ENCODE assay signal across 8 cellular contexts in genomic region chr16:11251525-11252481, GRCh38. TPM values are rescaled to one million over a fixed set of nuclear protein-coding genes. Genes with fewer than 3 reads are reported as not detected.
DNase-seq lines count a peak whose midpoint lies in the region; ATAC-seq and TF ChIP-seq lines count a peak whose summit lies in the region.

No MANE protein-coding gene starts in this region.

- H3K27me3 Mint-ChIP-seq in immature natural killer cell (ENCODE audit: low read depth in 3 of 3): peaks cover 10 to 22% (median 15%) of the 10 kb centered on the region in 3 donors
- H3K27me3 Mint-ChIP-seq in stimulated activated memory B cell treated with anti-CD40 and anti-IgM and Interleukin-4, amounts not matched to agents 10 μg/mL and 1 μg/mL and 100 μg/mL, for 72 hours: no peaks in the 10 kb centered on the region

- H2BK5ac ChIP-seq in IMR-90 (ENCODE audit: low read depth, low read length, poor library complexity, severe bottlenecking): peak overlapping the region; percentile 22

- peak; percentile 91 for DNase-seq in IMR-90
- DNase-seq in activated T-cell treated with anti-CD3 and anti-CD28 coated beads for 24 hours (ENCODE audit: low read depth): peak; percentile 75
- DNase-seq in immature natural killer cell: peak; percentile 69 to 81 (median 76)
- DNase-seq in Right ventricle myocardium superior: no peak
- DNase-seq in NCI-H446 (lab: John Stamatoyannopoulos, UW): no peak
- DNase-seq in NCI-H226: no peak

- peak overlapping the region; percentile 12 for H2AK9ac ChIP-seq in IMR-90 (replicated peaks; ENCODE audit: low read depth, low read length, poor library complexity)

- H4K91ac ChIP-seq in IMR-90 (ENCODE audit: insufficient read depth, low read depth, low read length): peak overlapping the region; percentile 60

- in situ Hi-C loops in IMR-90 (cut with MboI; ENCODE audit: low sequenced_read_pairs): loop anchor here (5.0 kb wide), 2 partner anchors 150 to 285 kb away; no protein-coding TSS in a partner anchor

- H3K4me1 Mint-ChIP-seq in immature natural killer cell: peaks cover 34 to 37% of the 10 kb centered on the region in 2 donors
- H3K4me1 Mint-ChIP-seq in stimulated activated memory B cell treated with anti-CD40 and anti-IgM and Interleukin-4, amounts not matched to agents 10 μg/mL and 1 μg/mL and 100 μg/mL, for 72 hours: peaks cover 53% of the 10 kb centered on the region

- peak overlapping the region; percentile 33 for H2AFZ ChIP-seq in IMR-90 (replicated peaks; ENCODE audit: low read length, poor library complexity)

- H3K9me1 ChIP-seq in IMR-90 (ENCODE audit: insufficient read depth, low read length): peaks cover 9% of the 10 kb centered on the region; the same call in 1 of the 2 replicates

- H3K79me1 ChIP-seq in IMR-90 (ENCODE audit: low read depth in 1 of 2, low read length in 2 of 2): peaks cover 14 to 34% of the 10 kb centered on the region in 2 experiments; a peak in 3 of 4 replicates

- H3K9me3 Mint-ChIP-seq in immature natural killer cell: no peaks in the 10 kb centered on the region
- H3K9me3 Mint-ChIP-seq in stimulated activated memory B cell treated with anti-CD40 and anti-IgM and Interleukin-4, amounts not matched to agents 10 μg/mL and 1 μg/mL and 100 μg/mL, for 72 hours: no peaks in the 10 kb centered on the region

- H3K36me3 ChIP-seq in IMR-90 (ENCODE audit: control insufficient read depth, insufficient read depth, low read length): peaks cover 31% of the 10 kb centered on the region

- TF ChIP-seq RAD21 in IMR-90 (IDR thresholded peaks at IDR 0.05; ENCODE audit: low read length): 0 out of 2 replicates have a peak, but pooled peaks have one; percentile 9

- H2AK5ac ChIP-seq in IMR-90 (ENCODE audit: low read depth, low read length): peak overlapping the region; percentile 52

- H3K4me3 Mint-ChIP-seq in immature natural killer cell: peak overlapping the region; percentile 67 to 84 (median 76)
- H3K4me3 Mint-ChIP-seq in stimulated activated memory B cell treated with anti-CD40 and anti-IgM and Interleukin-4, amounts not matched to agents 10 μg/mL and 1 μg/mL and 100 μg/mL, for 72 hours: peak overlapping the region; percentile 89

- dilution Hi-C loops in IMR-90 (cut with HindIII; ENCODE audit: low sequenced_read_pairs, unreplicated experiment): no loop called here

- H3K4me1 ChIP-seq in IMR-90 (ENCODE audit: control insufficient read depth, insufficient read depth, low read length): peaks cover 12% of the 10 kb centered on the region

- H4K5ac ChIP-seq in IMR-90 (ENCODE audit: low read depth, low read length): peak overlapping the region; percentile 24; the same call in 1 of the 2 replicates

- no peaks in the 10 kb centered on the region for H3K9me3 ChIP-seq in IMR-90 (ENCODE audit: control insufficient read depth, insufficient read depth, low read length)

- peak overlapping the region; percentile 82 for H3K4me2 ChIP-seq in IMR-90 (ENCODE audit: low read depth, low read length)

- POLR2A ChIA-PET in IMR-90 (lab: Charles Lee; ENCODE audit: unreplicated experiment): interaction anchor here (0.5 to 1.0 kb wide), 2 partner anchors 147 to 320 kb away, joined by 5 to 10 read pairs; no protein-coding TSS in a partner anchor

- WGBS in IMR-90 (ENCODE audit: extremely low coverage in 2 of 2, insufficient read length in 1 of 2), 2 experiments: 100% methylated on average over 1 of the region's 18 CpGs; no CpG with 5 or more reads in 1 of the 2 experiments

- H3K27ac ChIP-seq in IMR-90 (ENCODE audit: insufficient read depth, low read length): peak overlapping the region; percentile 81; the same call in 1 of the 2 replicates

- no peaks in the 10 kb centered on the region for H3K27me3 ChIP-seq in IMR-90 (ENCODE audit: control insufficient read depth, insufficient read depth, low read length)

- no peak overlapping the region for H2BK120ac ChIP-seq in IMR-90 (ENCODE audit: low read depth, low read length)

- H3K27ac Mint-ChIP-seq in immature natural killer cell: peak overlapping the region; percentile 88 to 98 (median 92)
- H3K27ac Mint-ChIP-seq in stimulated activated memory B cell treated with anti-CD40 and anti-IgM and Interleukin-4, amounts not matched to agents 10 μg/mL and 1 μg/mL and 100 μg/mL, for 72 hours: peak overlapping the region; percentile 67

- peaks cover 3 to 5% (median 4%) of the 10 kb centered on the region in 3 donors for H3K36me3 Mint-ChIP-seq in immature natural killer cell
- H3K36me3 Mint-ChIP-seq in stimulated activated memory B cell treated with anti-CD40 and anti-IgM and Interleukin-4, amounts not matched to agents 10 μg/mL and 1 μg/mL and 100 μg/mL, for 72 hours: peaks cover 46% of the 10 kb centered on the region

- H3K23ac ChIP-seq in IMR-90 (ENCODE audit: low read depth, low read length): peak overlapping the region; percentile 68; the same call in 1 of the 2 replicates

- CTCF ChIA-PET in IMR-90 (lab: Yijun Ruan, JAX): interaction anchor here (1.1 kb wide), 1 partner anchor 34 kb away, joined by 3 read pairs; no protein-coding TSS in a partner anchor

- TF ChIP-seq CTCF in IMR-90 (conservative IDR thresholded peaks at IDR 0.05; ENCODE audit: low read depth, low read length): no peak

- peak; percentile 60 for TF ChIP-seq POLR2A in IMR-90 (IDR thresholded peaks at IDR 0.05; ENCODE audit: low read depth, low read length)

- H2BK15ac ChIP-seq in IMR-90 (ENCODE audit: low read depth, low read length): no peak overlapping the region

- H3K18ac ChIP-seq in IMR-90 (ENCODE audit: low read depth, low read length): peak overlapping the region; percentile 24; the same call in 1 of the 2 replicates

- no TSS peak for BruUV-seq in IMR-90 (replicated peaks; lab: Mats Ljungman, UMichigan)

- H3K9ac ChIP-seq in IMR-90 (ENCODE audit: low read depth, low read length): peak overlapping the region; percentile 91; the same call in 1 of the 2 replicates

- H2BK20ac ChIP-seq in IMR-90 (ENCODE audit: low read depth, low read length): peak overlapping the region; percentile 10; the same call in 1 of the 2 replicates

- ATAC-seq in IMR-90 (ENCODE audit: low read depth): no peak
- ATAC-seq in stimulated activated memory B cell treated with anti-CD40 and anti-IgM and Interleukin-4, amounts not matched to agents 10 μg/mL and 1 μg/mL and 100 μg/mL, for 72 hours: peak; percentile 0
- ATAC-seq in Right ventricle myocardium superior (ENCODE audit: poor library complexity): no peak
- ATAC-seq in HG02759 (IDR thresholded peaks at IDR 0.05; ENCODE audit: unreplicated experiment): no peak

- H3K14ac ChIP-seq in IMR-90 (replicated peaks; ENCODE audit: low read depth, low read length): peak overlapping the region; percentile 41

- intact Hi-C loops in IMR-90 (cut with micrococcal nuclease): loop anchor here (5.0 to 10.0 kb wide), 3 partner anchors 117 to 220 kb away; no protein-coding TSS in a partner anchor
- intact Hi-C loops in Right ventricle myocardium superior (cut with DNase I): no loop called here

- no peak overlapping the region for H3K56ac ChIP-seq in IMR-90 (ENCODE audit: extremely low read depth, insufficient read depth, low read length)

- H3K4me3 ChIP-seq in IMR-90 (ENCODE audit: insufficient read depth, low read depth, low read length): peak overlapping the region; percentile 87; the same call in 1 of the 2 replicates

- peak overlapping the region; percentile 47 to 48; a peak in 2 of 4 replicates for H4K8ac ChIP-seq in IMR-90 (ENCODE audit: low read depth in 2 of 2, low read length in 2 of 2)

- peaks cover 52% of the 10 kb centered on the region for H4K20me1 ChIP-seq in IMR-90 (ENCODE audit: insufficient read depth, low read length)

- H3K4ac ChIP-seq in IMR-90 (ENCODE audit: low read depth, low read length): peak overlapping the region; percentile 14

TF ChIP-seq in IMR-90, 13 proteins besides CTCF, POLR2A, EP300 and RAD21 (continues in another document):
- TF ChIP-seq BHLHE40 (IDR thresholded peaks at IDR 0.05; ENCODE audit: low read depth, low read length): no peak; the same call in 1 of the 2 replicates
- TF ChIP-seq MAFK (IDR thresholded peaks at IDR 0.05; ENCODE audit: low read depth, low read length): no peak
- TF ChIP-seq CHD1 (IDR thresholded peaks at IDR 0.05; ENCODE audit: low read depth, low read length): peak; percentile 80; the same call in 1 of the 2 replicates

RNA-seq across cellular contexts. Expression of gene SOCS1, which starts 4.2 kb away (rescaled TPM):
- total RNA-seq in IMR-90 (2012; rRNA removed) (2.0 and 2.2 TPM in 2 replicates), Right ventricle myocardium superior (3.7 TPM)
- polyA plus RNA-seq in IMR-90 (2012; rRNA removed) (19.9 and 22.0 TPM in 2 replicates), immature natural killer cell (10 to 100 TPM; 14.0 to 24.4 (median 14.5) TPM)
- polyA plus RNA-seq in IMR-90 (2012; cell fraction: cytosol; rRNA removed): 42.9 and 94.9 TPM in 2 replicates
- 109 and 179 TPM in 2 replicates for polyA plus RNA-seq in IMR-90 (2012; cell fraction: nucleus; rRNA removed; ENCODE audit: low replicate concordance)

RNA-seq across cellular contexts. Expression of gene TNP2, which starts 17.3 kb away (rescaled TPM):
- total RNA-seq in IMR-90 (2012; rRNA removed) (not detected in 2 replicates), Right ventricle myocardium superior (not detected)
- polyA plus RNA-seq in IMR-90 (2012; rRNA removed) (not detected in 2 replicates), immature natural killer cell (not detected)
- polyA plus RNA-seq in IMR-90 (2012; cell fraction: cytosol; rRNA removed): not detected in 2 replicates
- not detected in 2 replicates for polyA plus RNA-seq in IMR-90 (2012; cell fraction: nucleus; rRNA removed; ENCODE audit: low replicate concordance)

RNA-seq across cellular contexts. Expression of gene PRM3, which starts 21.6 kb away (rescaled TPM):
- not detected in 2 replicates for total RNA-seq in IMR-90 (2012; rRNA removed)
- not detected in 2 replicates for polyA plus RNA-seq in IMR-90 (2012; rRNA removed)
- not detected in 2 replicates for polyA plus RNA-seq in IMR-90 (2012; cell fraction: cytosol; rRNA removed)
- not detected in 2 replicates for polyA plus RNA-seq in IMR-90 (2012; cell fraction: nucleus; rRNA removed; ENCODE audit: low replicate concordance)
- not detected for polyA plus RNA-seq in immature natural killer cell
- total RNA-seq in Right ventricle myocardium superior: not detected

RNA-seq across cellular contexts. Expression of gene PRM2, which starts 24.5 kb away (rescaled TPM):
- total RNA-seq in IMR-90 (2012; rRNA removed) (not detected in 2 replicates), Right ventricle myocardium superior (not detected)
- polyA plus RNA-seq in IMR-90 (2012; rRNA removed) (not detected in 2 replicates), immature natural killer cell (not detected)
- not detected in 2 replicates for polyA plus RNA-seq in IMR-90 (2012; cell fraction: cytosol; rRNA removed)
- not detected in 2 replicates for polyA plus RNA-seq in IMR-90 (2012; cell fraction: nucleus; rRNA removed; ENCODE audit: low replicate concordance)

RNA-seq across cellular contexts. Expression of gene PRM1, which starts 29.3 kb away (rescaled TPM):
- not detected in 2 replicates for total RNA-seq in IMR-90 (2012; rRNA removed)
- polyA plus RNA-seq in IMR-90 (2012; rRNA removed): not detected in 2 replicates
- polyA plus RNA-seq in IMR-90 (2012; cell fraction: cytosol; rRNA removed): not detected in 2 replicates
- polyA plus RNA-seq in IMR-90 (2012; cell fraction: nucleus; rRNA removed; ENCODE audit: low replicate concordance): not detected in 2 replicates
- polyA plus RNA-seq in immature natural killer cell: not detected
- total RNA-seq in Right ventricle myocardium superior: not detected

Comparison
In these comparisons a context has a peak if more than half of its experiments do, and no peak if none do; other contexts are left out.
1. DNase-seq: peak in IMR-90 (single experiment), activated T-cell treated with anti-CD3 and anti-CD28 coated beads for 24 hours (single experiment) and immature natural killer cell (3 of 3); none in Right ventricle myocardium superior (single experiment), NCI-H446 (0 of 2) and NCI-H226 (single experiment).